ENCODE assay signal across 11 cellular contexts in the genomic region with DNA sequence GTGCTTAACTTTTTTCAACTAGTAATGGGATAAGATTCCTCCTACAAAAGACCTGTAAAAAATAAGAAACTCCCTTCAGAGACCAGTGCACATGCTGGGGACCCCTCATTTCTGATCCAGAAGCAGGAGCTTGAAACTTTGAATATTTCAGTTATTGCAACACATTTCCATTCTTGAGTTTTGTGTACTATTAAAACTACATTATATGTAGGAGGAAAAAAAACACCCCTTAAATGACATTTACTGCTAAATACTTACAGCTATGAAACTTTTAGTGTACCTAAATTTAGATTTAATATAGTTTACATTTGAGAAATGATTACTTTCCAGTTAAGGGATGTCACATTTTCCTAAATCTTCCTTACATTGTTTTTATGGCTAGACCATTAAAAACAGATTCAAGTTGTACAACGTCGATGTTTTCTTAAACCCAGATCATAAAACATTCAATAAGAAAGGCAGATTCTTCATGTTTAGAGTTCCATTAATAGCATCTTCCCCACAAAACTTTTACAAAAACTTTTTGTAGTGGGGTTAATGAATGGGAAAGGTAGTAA. TPM values are rescaled to one million over a fixed set of nuclear protein-coding genes. Genes with fewer than 3 reads are reported as not detected.
DNase-seq lines count a peak whose midpoint lies in the region; ATAC-seq and TF ChIP-seq lines count a peak whose summit lies in the region.
"Had no signal": no experiment of that assay in that cellular context is flagged by ENCODE, and none has a peak within 500 bp of the region (broad histone marks: within the 10 kb centered on the region; RNA-seq: fewer than 3 reads in every experiment).

No MANE protein-coding gene starts in this region.

- H3K27me3 Mint-ChIP-seq in WTC11 (ENCODE audit: low read depth) (peaks cover 14% of the 10 kb centered on the region), progenitor cell of endocrine pancreas (no peaks in the 10 kb centered on the region)

- peak overlapping the region; percentile 90 for H3K4me3 ChIP-seq in AG10803 (ENCODE audit: low read length)

- H3K27me3 ChIP-seq in foreskin keratinocyte: no peaks in the 10 kb centered on the region

- H3K27ac ChIP-seq in foreskin keratinocyte: peak overlapping the region; percentile 96

- POLR2A ChIA-PET in WTC11 (lab: Charles Lee): no interaction called here

- DNase-seq in AG10803 (ENCODE audit: low read depth) (no peak), WTC11 (ENCODE audit: low spot score) (no peak), foreskin keratinocyte (no peak), progenitor cell of endocrine pancreas (ENCODE audit: low spot score, unreplicated experiment) (no peak), NCI-H524 (lab: John Stamatoyannopoulos, UW) (no peak), SIG-M5 treated with dmso at 0.1 percent for 504 hours (lab: John Stamatoyannopoulos, UW; ENCODE audit: unreplicated experiment) (no peak)
- DNase-seq: activated CD8-positive, alpha-beta memory T cell treated with anti-CD3 and anti-CD28 coated beads for 24 hours; naive thymus-derived CD4-positive, alpha-beta T cell; NCI-H2107 had no signal

- H3K4me1 Mint-ChIP-seq in WTC11: peaks cover 45% of the 10 kb centered on the region
- H3K4me1 Mint-ChIP-seq in progenitor cell of endocrine pancreas (ENCODE audit: low read depth): peaks cover 64% of the 10 kb centered on the region

- CTCF ChIA-PET in WTC11 (lab: Charles Lee): interaction anchor here (0.9 to 2.1 kb wide), 2 partner anchors 234 to 376 kb away, joined by 4 to 13 read pairs; no protein-coding TSS in a partner anchor

- peaks cover 23% of the 10 kb centered on the region for H3K4me1 ChIP-seq in foreskin keratinocyte

- TF ChIP-seq CTCF in AG10803 (conservative IDR thresholded peaks at IDR 0.05; ENCODE audit: low read length): no peak
- TF ChIP-seq CTCF in WTC11 (IDR thresholded peaks at IDR 0.05): no peak
- TF ChIP-seq CTCF in foreskin keratinocyte (conservative IDR thresholded peaks at IDR 0.05): no peak
- TF ChIP-seq CTCF in progenitor cell of endocrine pancreas (IDR thresholded peaks at IDR 0.05; ENCODE audit: unreplicated experiment): no peak

- H3K27ac Mint-ChIP-seq in WTC11: no peak overlapping the region
- H3K27ac Mint-ChIP-seq in progenitor cell of endocrine pancreas: peak overlapping the region; percentile 97
- H3K27ac Mint-ChIP-seq: naive thymus-derived CD4-positive, alpha-beta T cell had no signal

- no peak for ATAC-seq in WTC11
- no peak for ATAC-seq in foreskin keratinocyte
- no peak for ATAC-seq in GM21723 (IDR thresholded peaks at IDR 0.05; ENCODE audit: unreplicated experiment)
- ATAC-seq in HG02870 (IDR thresholded peaks at IDR 0.05; ENCODE audit: unreplicated experiment): no peak
- ATAC-seq: naive thymus-derived CD4-positive, alpha-beta T cell had no signal

- peaks cover 16% of the 10 kb centered on the region for H3K36me3 Mint-ChIP-seq in WTC11
- H3K36me3 Mint-ChIP-seq in progenitor cell of endocrine pancreas (ENCODE audit: insufficient read depth): peaks cover 11% of the 10 kb centered on the region
- H3K36me3 Mint-ChIP-seq: naive thymus-derived CD4-positive, alpha-beta T cell had no signal

- H3K9me3 Mint-ChIP-seq in WTC11 (no peaks in the 10 kb centered on the region), progenitor cell of endocrine pancreas (ENCODE audit: low read depth) (no peaks in the 10 kb centered on the region)

- H3K4me3 Mint-ChIP-seq in WTC11 (peak overlapping the region; percentile 0; the same call in 1 of the 2 replicates), progenitor cell of endocrine pancreas (ENCODE audit: low read depth) (peak overlapping the region; percentile 90)
- H3K4me3 Mint-ChIP-seq: naive thymus-derived CD4-positive, alpha-beta T cell had no signal

TF ChIP-seq in WTC11, 78 proteins besides CTCF, POLR2A, EP300 and RAD21:
- TF ChIP-seq HMGA2 (CRISPR knock-in tag; IDR thresholded peaks at IDR 0.05): no peak
- TF ChIP-seq, protein P1, sequence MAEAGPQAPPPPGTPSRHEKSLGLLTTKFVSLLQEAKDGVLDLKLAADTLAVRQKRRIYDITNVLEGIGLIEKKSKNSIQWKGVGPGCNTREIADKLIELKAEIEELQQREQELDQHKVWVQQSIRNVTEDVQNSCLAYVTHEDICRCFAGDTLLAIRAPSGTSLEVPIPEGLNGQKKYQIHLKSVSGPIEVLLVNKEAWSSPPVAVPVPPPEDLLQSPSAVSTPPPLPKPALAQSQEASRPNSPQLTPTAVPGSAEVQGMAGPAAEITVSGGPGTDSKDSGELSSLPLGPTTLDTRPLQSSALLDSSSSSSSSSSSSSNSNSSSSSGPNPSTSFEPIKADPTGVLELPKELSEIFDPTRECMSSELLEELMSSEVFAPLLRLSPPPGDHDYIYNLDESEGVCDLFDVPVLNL (CRISPR knock-in tag; IDR thresholded peaks at IDR 0.05; ENCODE audit: borderline replicate concordance, low read depth): no peak
- TF ChIP-seq NR2C2 (CRISPR knock-in tag; IDR thresholded peaks at IDR 0.05): no peak
- TF ChIP-seq, protein P2, sequence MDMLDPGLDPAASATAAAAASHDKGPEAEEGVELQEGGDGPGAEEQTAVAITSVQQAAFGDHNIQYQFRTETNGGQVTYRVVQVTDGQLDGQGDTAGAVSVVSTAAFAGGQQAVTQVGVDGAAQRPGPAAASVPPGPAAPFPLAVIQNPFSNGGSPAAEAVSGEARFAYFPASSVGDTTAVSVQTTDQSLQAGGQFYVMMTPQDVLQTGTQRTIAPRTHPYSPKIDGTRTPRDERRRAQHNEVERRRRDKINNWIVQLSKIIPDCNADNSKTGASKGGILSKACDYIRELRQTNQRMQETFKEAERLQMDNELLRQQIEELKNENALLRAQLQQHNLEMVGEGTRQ (CRISPR knock-in tag; IDR thresholded peaks at IDR 0.05): no peak
- no peak for TF ChIP-seq IRF2 (CRISPR knock-in tag; IDR thresholded peaks at IDR 0.05; ENCODE audit: borderline replicate concordance, low read depth)
- no peak for TF ChIP-seq ZNF232 (CRISPR knock-in tag; IDR thresholded peaks at IDR 0.05)
- no peak for TF ChIP-seq KAT7 (CRISPR knock-in tag; IDR thresholded peaks at IDR 0.05; ENCODE audit: borderline replicate concordance)
- TF ChIP-seq CREM (CRISPR knock-in tag; IDR thresholded peaks at IDR 0.05): no peak
- TF ChIP-seq ZNF219 (CRISPR knock-in tag; IDR thresholded peaks at IDR 0.05; ENCODE audit: borderline replicate concordance): no peak
- TF ChIP-seq, protein P3, sequence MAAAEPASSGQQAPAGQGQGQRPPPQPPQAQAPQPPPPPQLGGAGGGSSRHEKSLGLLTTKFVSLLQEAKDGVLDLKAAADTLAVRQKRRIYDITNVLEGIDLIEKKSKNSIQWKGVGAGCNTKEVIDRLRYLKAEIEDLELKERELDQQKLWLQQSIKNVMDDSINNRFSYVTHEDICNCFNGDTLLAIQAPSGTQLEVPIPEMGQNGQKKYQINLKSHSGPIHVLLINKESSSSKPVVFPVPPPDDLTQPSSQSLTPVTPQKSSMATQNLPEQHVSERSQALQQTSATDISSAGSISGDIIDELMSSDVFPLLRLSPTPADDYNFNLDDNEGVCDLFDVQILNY (CRISPR knock-in tag; IDR thresholded peaks at IDR 0.05): no peak
- TF ChIP-seq NR1H2 (CRISPR knock-in tag; IDR thresholded peaks at IDR 0.05): no peak

RNA-seq across cellular contexts. Expression of a gene that starts 4.1 kb away (rescaled TPM):
- 7.8 to 13.0 TPM (median 8.5 TPM) in 3 replicates for total RNA-seq in WTC11 (2021)
- 25.9 TPM in 2 replicates for total RNA-seq in foreskin keratinocyte
- polyA plus RNA-seq in foreskin keratinocyte: 4.8 and 6.6 TPM in 2 replicates
- 75.3 and 94.4 TPM in 2 replicates for total RNA-seq in progenitor cell of endocrine pancreas
- polyA plus RNA-seq: naive thymus-derived CD4-positive, alpha-beta T cell had no signal
